9 cellular contexts compared by ENCODE assay signal in genomic region chr2:207135340-207135739, GRCh38. TPM values are rescaled to one million over a fixed set of nuclear protein-coding genes. Genes with fewer than 3 reads are reported as not detected.
DNase-seq lines count a peak whose midpoint lies in the region; ATAC-seq and TF ChIP-seq lines count a peak whose summit lies in the region.
"Had no signal": no experiment of that assay in that cellular context is flagged by ENCODE, and none has a peak within 500 bp of the region (broad histone marks: within the 10 kb centered on the region; RNA-seq: fewer than 3 reads in every experiment).

No MANE protein-coding gene starts in this region.

- H3K27me3 Mint-ChIP-seq in T-helper 17 cell (no peaks in the 10 kb centered on the region), progenitor cell of endocrine pancreas (no peaks in the 10 kb centered on the region)

- peaks cover 3% of the 10 kb centered on the region for H3K9me3 Mint-ChIP-seq in progenitor cell of endocrine pancreas (ENCODE audit: low read depth)

- intact Hi-C loops in esophagus squamous epithelium (cut with DNase I) (no loop called here), gastrocnemius medialis (cut with DNase I; ENCODE audit: low total_unique reads) (no loop called here)

- TF ChIP-seq POLR2A in esophagus squamous epithelium (IDR thresholded peaks at IDR 0.05) = no peak
- TF ChIP-seq POLR2A in gastrocnemius medialis (IDR thresholded peaks at IDR 0.05) = no peak

- peak overlapping the region; percentile 93 for H3K27ac Mint-ChIP-seq in T-helper 17 cell
- H3K27ac Mint-ChIP-seq in progenitor cell of endocrine pancreas = no peak overlapping the region

- H3K9me3 ChIP-seq in T-helper 17 cell (ENCODE audit: control insufficient read depth, low read length, poor library complexity, severe bottlenecking) (no peaks in the 10 kb centered on the region), esophagus squamous epithelium (no peaks in the 10 kb centered on the region), gastrocnemius medialis (no peaks in the 10 kb centered on the region)

- peaks cover 7% of the 10 kb centered on the region for H3K36me3 Mint-ChIP-seq in T-helper 17 cell (ENCODE audit: low read depth)
- H3K36me3 Mint-ChIP-seq in progenitor cell of endocrine pancreas (ENCODE audit: insufficient read depth) = peaks cover 7% of the 10 kb centered on the region

- ATAC-seq in T-helper 17 cell = peak; percentile 85
- ATAC-seq in gastrocnemius medialis = no peak
- no peak for ATAC-seq in HG02981 (IDR thresholded peaks at IDR 0.05; ENCODE audit: unreplicated experiment)

- no peaks in the 10 kb centered on the region for H3K36me3 ChIP-seq in esophagus squamous epithelium
- no peaks in the 10 kb centered on the region for H3K36me3 ChIP-seq in gastrocnemius medialis

- WGBS in esophagus squamous epithelium, 2 donors = 16 to 27% methylated on average over 1 of the region's 1 CpG

- H3K4me3 Mint-ChIP-seq in T-helper 17 cell (peak overlapping the region; percentile 65), progenitor cell of endocrine pancreas (ENCODE audit: low read depth) (no peak overlapping the region)

- in situ Hi-C loops in gastrocnemius medialis (cut with MboI; ENCODE audit: low sequenced_read_pairs in 4 of 4) = no loop called here

- no peaks in the 10 kb centered on the region for H3K27me3 ChIP-seq in esophagus squamous epithelium
- no peaks in the 10 kb centered on the region for H3K27me3 ChIP-seq in gastrocnemius medialis

- H3K4me1 ChIP-seq in esophagus squamous epithelium (peaks cover 0 to 72% (median 50%) of the 10 kb centered on the region in 3 donors), gastrocnemius medialis (peaks cover 76 to 84% of the 10 kb centered on the region in 2 donors)

- DNase-seq in EL (peak; percentile 42), T-helper 17 cell (no peak), esophagus squamous epithelium (lab: John Stamatoyannopoulos, UW) (no peak), gastrocnemius medialis (no peak), T-helper 1 cell (no peak), NCI-H1930 (lab: John Stamatoyannopoulos, UW) (no peak), progenitor cell of endocrine pancreas (ENCODE audit: low spot score, unreplicated experiment) (no peak)
- DNase-seq: NCI-H2029 had no signal

- TF ChIP-seq CTCF in esophagus squamous epithelium (IDR thresholded peaks at IDR 0.05) = no peak
- TF ChIP-seq CTCF in gastrocnemius medialis (IDR thresholded peaks at IDR 0.05 in 4 of 5, conservative IDR thresholded peaks at IDR 0.05 in 1 of 5) = no peak
- TF ChIP-seq CTCF in progenitor cell of endocrine pancreas (IDR thresholded peaks at IDR 0.05; ENCODE audit: unreplicated experiment) = no peak

- H3K27ac ChIP-seq in esophagus squamous epithelium (peak overlapping the region in 3 of 4 donors; percentile 74 to 83 (median 80)), gastrocnemius medialis (peak overlapping the region; percentile 79 to 86 (median 81))

- peaks cover 40% of the 10 kb centered on the region for H3K4me1 Mint-ChIP-seq in T-helper 17 cell
- H3K4me1 Mint-ChIP-seq in progenitor cell of endocrine pancreas (ENCODE audit: low read depth) = peaks cover 25% of the 10 kb centered on the region

- H3K4me3 ChIP-seq in esophagus squamous epithelium (no peak overlapping the region), gastrocnemius medialis (no peak overlapping the region)

RNA-seq across cellular contexts. Expression of gene KLF7, which starts 30.4 kb away (rescaled TPM):
- total RNA-seq in T-helper 17 cell (10 to 100 TPM; 38.1 to 53.3 TPM), esophagus squamous epithelium (10 to 100 TPM in 3 of 4 donors, 1 to 10 TPM in 1; 6.5 to 24.8 (median 15.2) TPM), gastrocnemius medialis (10 to 100 TPM in 1 of 4 donors, 1 to 10 TPM in 3; 6.8 to 12.0 (median 7.6) TPM), progenitor cell of endocrine pancreas (26.6 and 27.1 TPM in 2 replicates)
